ENCODE assay signal across 14 cellular contexts in genomic region chr1:81111818-81112217, GRCh38.
DNase-seq lines count a peak whose midpoint lies in the region; ATAC-seq, FAIRE-seq and TF ChIP-seq lines count a peak whose summit lies in the region.
"Had no signal": no experiment of that assay in that cellular context is flagged by ENCODE, and none has a peak within 500 bp of the region (broad histone marks: within the 10 kb centered on the region; RNA-seq: fewer than 3 reads in every experiment).

No MANE protein-coding gene starts in this region.

- H3K4me1 ChIP-seq in IMR-90 (ENCODE audit: control insufficient read depth, insufficient read depth, low read length) (no peaks in the 10 kb centered on the region; the same call in none of the 2 replicates), mammary epithelial cell (ENCODE audit: insufficient read depth, low read length) (peaks cover 28% of the 10 kb centered on the region), keratinocyte (ENCODE audit: control insufficient read depth, extremely low read depth, insufficient read depth, low read length) (peaks cover 19% of the 10 kb centered on the region), A673 (ENCODE audit: insufficient read depth, low read length, poor library complexity, severe bottlenecking) (peaks cover 12% of the 10 kb centered on the region), lower lobe of right lung (no peaks in the 10 kb centered on the region)

- H3K4me2 ChIP-seq in IMR-90 (ENCODE audit: low read depth, low read length) (no peak overlapping the region), mammary epithelial cell (ENCODE audit: insufficient read depth, low read depth, low read length) (peak overlapping the region; percentile 47), keratinocyte (ENCODE audit: control insufficient read depth, extremely low read depth, insufficient read depth, low read depth, low read length) (no peak overlapping the region)

- H3K4me3 ChIP-seq in AG10803 (ENCODE audit: low read length) (no peak overlapping the region), IMR-90 (ENCODE audit: insufficient read depth, low read depth, low read length) (no peak overlapping the region), mammary epithelial cell (replicated peaks in 1 of 3; ENCODE audit: insufficient read depth in 1 of 3, low read depth in 2 of 3, low read length in 3 of 3) (no peak overlapping the region), keratinocyte (ENCODE audit: control insufficient read depth in 2 of 3, extremely low read depth in 1 of 3, insufficient read depth in 2 of 3, low read depth in 1 of 3, low read length in 3 of 3) (no peak overlapping the region), A673 (ENCODE audit: low read depth, low read length, poor library complexity, severe bottlenecking) (no peak overlapping the region), lower lobe of right lung (no peak overlapping the region)

- peak overlapping the region; percentile 55 for H2BK5ac ChIP-seq in IMR-90 (ENCODE audit: low read depth, low read length, poor library complexity, severe bottlenecking)

- TF ChIP-seq POLR2A in IMR-90 (IDR thresholded peaks at IDR 0.05; ENCODE audit: low read depth, low read length), result no peak

- H2BK15ac ChIP-seq in IMR-90 (ENCODE audit: low read depth, low read length), result peak overlapping the region; percentile 13; the same call in 1 of the 3 replicates

- BruUV-seq in IMR-90 (replicated peaks; lab: Mats Ljungman, UMichigan), result no TSS peak
- no TSS peak for BruUV-seq in mammary epithelial cell (replicated peaks; lab: Mats Ljungman, UMichigan)
- no TSS peak for BruUV-seq in A673 (replicated peaks; lab: Mats Ljungman, UMichigan)

- peak; percentile 85 for FAIRE-seq in keratinocyte (lab: Jason Lieb, UNC)

- no peak overlapping the region for H3K4ac ChIP-seq in IMR-90 (ENCODE audit: low read depth, low read length)

- in situ Hi-C loops in IMR-90 (cut with MboI; ENCODE audit: low sequenced_read_pairs) (no loop called here), mammary epithelial cell (cut with MboI; ENCODE audit: low sequenced_read_pairs in 2 of 2) (no loop called here)

- peak overlapping the region; percentile 4; the same call in 1 of the 2 replicates for H3K18ac ChIP-seq in IMR-90 (ENCODE audit: low read depth, low read length)

- no peak overlapping the region for H2AK5ac ChIP-seq in IMR-90 (ENCODE audit: low read depth, low read length)

- POLR2A ChIA-PET in IMR-90 (lab: Charles Lee; ENCODE audit: unreplicated experiment), result no interaction called here
- POLR2A ChIA-PET in A673 (lab: Charles Lee; ENCODE audit: low non-redundant PET), result no interaction called here

- H3K27me3 ChIP-seq in IMR-90 (ENCODE audit: control insufficient read depth, insufficient read depth, low read length) (no peaks in the 10 kb centered on the region), mammary epithelial cell (ENCODE audit: insufficient read depth, low read length) (no peaks in the 10 kb centered on the region), keratinocyte (ENCODE audit: control insufficient read depth, extremely low read depth, insufficient read depth, low read length) (no peaks in the 10 kb centered on the region), A673 (replicated peaks; ENCODE audit: insufficient read depth, low read depth, low read length, poor library complexity) (no peaks in the 10 kb centered on the region), lower lobe of right lung (ENCODE audit: low read depth) (no peaks in the 10 kb centered on the region)

- H3K79me1 ChIP-seq in IMR-90 (ENCODE audit: low read depth in 1 of 2, low read length in 2 of 2), result no peaks in the 10 kb centered on the region

- CTCF ChIA-PET in IMR-90 (lab: Yijun Ruan, JAX) (no interaction called here), mammary epithelial cell (lab: Charles Lee; ENCODE audit: low non-redundant PET) (no interaction called here), A673 (lab: Charles Lee) (no interaction called here)

- H4K20me1 ChIP-seq in IMR-90 (ENCODE audit: insufficient read depth, low read length) (no peaks in the 10 kb centered on the region), mammary epithelial cell (ENCODE audit: insufficient read depth, low read length) (no peaks in the 10 kb centered on the region), keratinocyte (ENCODE audit: control insufficient read depth, extremely low read depth, insufficient read depth, low read length) (no peaks in the 10 kb centered on the region)

- H4K91ac ChIP-seq in IMR-90 (ENCODE audit: insufficient read depth, low read depth, low read length), result no peak overlapping the region

- H3K9me3 ChIP-seq in IMR-90 (ENCODE audit: control insufficient read depth, insufficient read depth, low read length) (no peaks in the 10 kb centered on the region), mammary epithelial cell (replicated peaks; ENCODE audit: insufficient read depth, low read length) (no peaks in the 10 kb centered on the region), keratinocyte (ENCODE audit: control insufficient read depth, low read depth, low read length) (no peaks in the 10 kb centered on the region), A673 (ENCODE audit: low read depth, low read length, poor library complexity, severe bottlenecking) (no peaks in the 10 kb centered on the region), lower lobe of right lung (no peaks in the 10 kb centered on the region)

- H4K5ac ChIP-seq in IMR-90 (ENCODE audit: low read depth, low read length), result no peak overlapping the region; the same call in 1 of the 2 replicates

- intact Hi-C loops in IMR-90 (cut with micrococcal nuclease) (no loop called here), mammary epithelial cell (cut with micrococcal nuclease) (no loop called here), A673 (cut with micrococcal nuclease; ENCODE audit: unreplicated experiment) (no loop called here), lower lobe of right lung (cut with DNase I) (no loop called here)

- H2BK120ac ChIP-seq in IMR-90 (ENCODE audit: low read depth, low read length), result peak overlapping the region; percentile 63; the same call in 1 of the 2 replicates

- H3K23ac ChIP-seq in IMR-90 (ENCODE audit: low read depth, low read length), result no peak overlapping the region

- H3K27ac ChIP-seq in IMR-90 (ENCODE audit: insufficient read depth, low read length) (no peak overlapping the region; the same call in 1 of the 2 replicates), mammary epithelial cell (ENCODE audit: insufficient read depth, low read depth, low read length) (peak overlapping the region; percentile 3), keratinocyte (ENCODE audit: control insufficient read depth, insufficient read depth, low read length) (no peak overlapping the region), A673 (ENCODE audit: low read depth, low read length, poor library complexity, severe bottlenecking) (no peak overlapping the region), lower lobe of right lung (no peak overlapping the region)

- ATAC-seq in IMR-90 (ENCODE audit: low read depth) (peak; percentile 77), lower lobe of right lung (no peak)
- ATAC-seq: esophagus mucosa; naive thymus-derived CD4-positive, alpha-beta T cell had no signal

- peak overlapping the region; percentile 81; the same call in 1 of the 2 replicates for H2BK20ac ChIP-seq in IMR-90 (ENCODE audit: low read depth, low read length)

- no peak overlapping the region for H3K14ac ChIP-seq in IMR-90 (replicated peaks; ENCODE audit: low read depth, low read length)

- no peak overlapping the region for H3K56ac ChIP-seq in IMR-90 (ENCODE audit: extremely low read depth, insufficient read depth, low read length)

- TF ChIP-seq CTCF in AG10803 (conservative IDR thresholded peaks at IDR 0.05; ENCODE audit: low read length) (no peak), IMR-90 (conservative IDR thresholded peaks at IDR 0.05; ENCODE audit: low read depth, low read length) (no peak), mammary epithelial cell (conservative IDR thresholded peaks at IDR 0.05 in 1 of 2, IDR thresholded peaks at IDR 0.05 in 1 of 2; ENCODE audit: extremely low read depth in 1 of 2, insufficient read depth in 1 of 2, low read depth in 1 of 2, low read length in 2 of 2) (no peak), keratinocyte (optimal IDR thresholded peaks at IDR 0.05 in 1 of 3, IDR thresholded peaks at IDR 0.05 in 1 of 3, conservative IDR thresholded peaks at IDR 0.05 in 1 of 3; ENCODE audit: extremely low read depth in 1 of 3, insufficient read depth in 2 of 3, low read length in 3 of 3) (no peak), A673 (conservative IDR thresholded peaks at IDR 0.05; ENCODE audit: low read depth, low read length) (no peak), lower lobe of right lung (IDR thresholded peaks at IDR 0.05) (no peak)

- H3K9ac ChIP-seq in IMR-90 (ENCODE audit: low read depth, low read length) (no peak overlapping the region), mammary epithelial cell (ENCODE audit: insufficient read depth, low read length) (no peak overlapping the region), keratinocyte (ENCODE audit: control insufficient read depth, extremely low read depth, insufficient read depth, low read length) (no peak overlapping the region)

- no peaks in the 10 kb centered on the region for H3K79me2 ChIP-seq in mammary epithelial cell (ENCODE audit: insufficient read depth, low read length)
- no peaks in the 10 kb centered on the region for H3K79me2 ChIP-seq in keratinocyte (ENCODE audit: control insufficient read depth, insufficient read depth, low read length)

- no CpG with 5 or more reads among the region's 2 CpGs for WGBS in IMR-90 (ENCODE audit: extremely low coverage in 2 of 2, insufficient read length in 1 of 2), 2 experiments
- 64% methylated on average over 2 of the region's 2 CpGs for WGBS in mammary epithelial cell (ENCODE audit: low coverage, missing lambda C conversion rate)

- dilution Hi-C loops in IMR-90 (cut with HindIII; ENCODE audit: low sequenced_read_pairs, unreplicated experiment), result no loop called here
- dilution Hi-C loops in mammary epithelial cell (cut with HindIII; ENCODE audit: low sequenced_read_pairs), result no loop called here
- dilution Hi-C loops in keratinocyte (cut with MboI; ENCODE audit: extremely low pct_ligation_motif_present, low sequenced_read_pairs), result no loop called here

- H3K9me1 ChIP-seq in IMR-90 (ENCODE audit: insufficient read depth, low read length), result no peaks in the 10 kb centered on the region
- H3K9me1 ChIP-seq in keratinocyte (ENCODE audit: control insufficient read depth, extremely low read depth, insufficient read depth, low read length), result no peaks in the 10 kb centered on the region

- no peak for TF ChIP-seq RAD21 in IMR-90 (IDR thresholded peaks at IDR 0.05; ENCODE audit: low read length)

- H2AFZ ChIP-seq in IMR-90 (replicated peaks; ENCODE audit: low read length, poor library complexity) (no peak overlapping the region), mammary epithelial cell (ENCODE audit: low read depth, low read length) (no peak overlapping the region), keratinocyte (ENCODE audit: control insufficient read depth, low read length) (no peak overlapping the region)

- no peak overlapping the region for H2AK9ac ChIP-seq in IMR-90 (replicated peaks; ENCODE audit: low read depth, low read length, poor library complexity)

- H4K8ac ChIP-seq in IMR-90 (ENCODE audit: low read depth in 2 of 2, low read length in 2 of 2), result peak overlapping the region; percentile 50 to 83; a peak in 3 of 4 replicates

- H3K36me3 ChIP-seq in IMR-90 (ENCODE audit: control insufficient read depth, insufficient read depth, low read length) (no peaks in the 10 kb centered on the region), mammary epithelial cell (ENCODE audit: insufficient read depth, low read length) (no peaks in the 10 kb centered on the region), keratinocyte (ENCODE audit: control insufficient read depth in 2 of 2, extremely low read depth in 1 of 2, insufficient read depth in 2 of 2, low read length in 2 of 2) (no peaks in the 10 kb centered on the region), A673 (ENCODE audit: insufficient read depth, low read length, poor library complexity, severe bottlenecking) (no peaks in the 10 kb centered on the region), lower lobe of right lung (no peaks in the 10 kb centered on the region)

- peak; percentile 13 for DNase-seq in AG10803 (ENCODE audit: low read depth)
- peak; percentile 75 for DNase-seq in IMR-90
- DNase-seq in mammary epithelial cell, result peak; percentile 54
- no peak for DNase-seq in keratinocyte (ENCODE audit: low read depth, low spot score)
- DNase-seq in A673 (ENCODE audit: low spot score), result no peak
- no peak for DNase-seq in NCI-H146 (lab: John Stamatoyannopoulos, UW)
- DNase-seq in lower lobe of right lung, result no peak
- DNase-seq in NCI-H524 (lab: John Stamatoyannopoulos, UW), result no peak
- DNase-seq: aorta; naive thymus-derived CD4-positive, alpha-beta T cell; NCI-H1694 treated with DMSO at 0.1 percent for 48 hours; NCI-H510A treated with DMSO at 0.1 percent for 48 hours; posterior cingulate gyrus had no signal

Comparison
In these comparisons a context has a peak if more than half of its experiments do, and no peak if none do; other contexts are left out.
1. DNase-seq: peak in AG10803 (single experiment), IMR-90 (single experiment) and mammary epithelial cell (single experiment); none in keratinocyte (single experiment), A673 (single experiment), NCI-H146 (single experiment), lower lobe of right lung (single experiment) and NCI-H524 (0 of 2).